17 cellular contexts compared by ENCODE assay signal in the genomic region with DNA sequence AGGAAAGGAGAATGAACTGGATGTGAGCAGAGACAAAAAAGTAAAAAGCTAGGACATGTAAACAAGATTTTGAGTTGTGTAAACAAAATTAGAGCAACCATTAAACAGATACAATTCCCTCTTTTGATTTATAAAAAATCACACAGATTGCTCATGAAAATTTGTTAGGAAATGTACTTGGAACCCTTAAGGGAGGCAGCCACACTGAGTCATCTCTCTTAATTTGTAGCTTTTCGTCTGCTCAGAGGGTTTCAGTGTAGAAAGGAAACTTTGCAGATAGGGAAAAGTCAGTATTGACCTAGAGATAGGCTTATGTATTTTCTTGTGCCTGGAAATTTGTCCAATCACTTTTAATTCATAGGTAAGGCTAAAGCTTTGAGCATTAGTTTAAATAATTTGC. TPM values are rescaled to one million over a fixed set of nuclear protein-coding genes. Genes with fewer than 3 reads are reported as not detected.
DNase-seq lines count a peak whose midpoint lies in the region; ATAC-seq and TF ChIP-seq lines count a peak whose summit lies in the region.
"Had no signal": no experiment of that assay in that cellular context is flagged by ENCODE, and none has a peak within 500 bp of the region (broad histone marks: within the 10 kb centered on the region; RNA-seq: fewer than 3 reads in every experiment).

No MANE protein-coding gene starts in this region.

- H3K27me3 ChIP-seq in brain microvascular endothelial cell (replicated peaks) = no peaks in the 10 kb centered on the region
- H3K27me3 ChIP-seq in Karpas-422 (ENCODE audit: low read length) = peaks cover 2% of the 10 kb centered on the region; the same call in 1 of the 2 replicates
- H3K27me3 ChIP-seq: ascending aorta, tibial nerve had no signal

- H3K4me3 ChIP-seq in brain microvascular endothelial cell (ENCODE audit: low read depth, low read length) (no peak overlapping the region), foreskin fibroblast (ENCODE audit: low read depth in 1 of 2, low read length in 2 of 2) (no peak overlapping the region), Karpas-422 (ENCODE audit: low read length) (no peak overlapping the region)
- H3K4me3 ChIP-seq: ascending aorta, skin epidermis, tibial nerve had no signal

- no peaks in the 10 kb centered on the region for H3K79me2 ChIP-seq in Karpas-422 (ENCODE audit: low read length)

- in situ Hi-C loops in brain microvascular endothelial cell (cut with HindIII; ENCODE audit: low pct_ligation_motif_present, low sequenced_read_pairs) = no loop called here

- H3K36me3 ChIP-seq in brain microvascular endothelial cell (replicated peaks) (no peaks in the 10 kb centered on the region), Karpas-422 (ENCODE audit: insufficient read depth, low read length) (no peaks in the 10 kb centered on the region)
- H3K36me3 ChIP-seq: ascending aorta, tibial nerve had no signal

- no peak overlapping the region for H2AFZ ChIP-seq in Karpas-422 (ENCODE audit: low read length)

- H3K9me3 ChIP-seq in Karpas-422 (ENCODE audit: low read length) = no peaks in the 10 kb centered on the region

- H3K4me2 ChIP-seq in Karpas-422 (ENCODE audit: low read depth, low read length, poor library complexity, severe bottlenecking) = no peak overlapping the region
- H3K4me2 ChIP-seq: KMS-11 had no signal

- no peaks in the 10 kb centered on the region for H3K9me2 ChIP-seq in Karpas-422 (replicated peaks; ENCODE audit: insufficient read depth, low read length)

- ATAC-seq in GM18502 (IDR thresholded peaks at IDR 0.05; ENCODE audit: poor library complexity, unreplicated experiment) (no peak), HG03460 (IDR thresholded peaks at IDR 0.05; ENCODE audit: unreplicated experiment) (no peak), HG02759 (IDR thresholded peaks at IDR 0.05; ENCODE audit: unreplicated experiment) (no peak)

- no peaks in the 10 kb centered on the region for H3K4me1 ChIP-seq in Karpas-422 (ENCODE audit: low read length)
- H3K4me1 ChIP-seq: ascending aorta, tibial nerve had no signal

- H3K9ac ChIP-seq in Karpas-422 (ENCODE audit: low read length) = no peak overlapping the region
- H3K9ac ChIP-seq: KMS-11 had no signal

- H4K20me1 ChIP-seq in Karpas-422 (ENCODE audit: insufficient read depth, low read depth, low read length) = no peaks in the 10 kb centered on the region

- no peak for TF ChIP-seq CTCF in brain microvascular endothelial cell (IDR thresholded peaks at IDR 0.05; ENCODE audit: low read depth, low read length, missing control alignments)
- no peak for TF ChIP-seq CTCF in foreskin fibroblast (IDR thresholded peaks at IDR 0.05; ENCODE audit: low read depth, low read length)

- DNase-seq in HT1080 (ENCODE audit: low read depth) (peak; percentile 37), brain microvascular endothelial cell (no peak), foreskin fibroblast (peak; percentile 48 to 75), Karpas-422 (no peak)
- DNase-seq: activated CD8-positive, alpha-beta memory T cell treated with anti-CD3 and anti-CD28 coated beads, Interleukin-2, amount 50 U/mL, for 4 hours; activated gamma-delta T cell treated with Interleukin-2 at 50 U/mL for 16 hours; CD4-positive, CD25-positive, alpha-beta regulatory T cell; DMS79; SHP77 treated with DMSO at 0.1 percent for 48 hours; T-helper 9 cell had no signal

- H3K27ac ChIP-seq in brain microvascular endothelial cell = peak overlapping the region; percentile 2
- no peak overlapping the region for H3K27ac ChIP-seq in Karpas-422 (ENCODE audit: low read length)
- H3K27ac ChIP-seq: KMS-11, tibial nerve had no signal

RNA-seq across cellular contexts. Expression of a gene that starts 49.6 kb away (rescaled TPM):
- total RNA-seq in HT1080 (2014; rRNA removed; shearing (Covaris generic)) = 0.24 TPM in 1 of 2 replicates, not detected in the other
- not detected in 2 replicates for polyA plus RNA-seq in HT1080 (2015; cell fraction: cytosol; rRNA removed)
- polyA plus RNA-seq in HT1080 (2015; cell fraction: nucleus; rRNA removed) = 0.53 and 0.80 TPM in 2 replicates
- total RNA-seq in Karpas-422 (2014; rRNA removed; shearing (Covaris generic); ENCODE audit: low replicate concordance) = 1.3 TPM in 1 of 2 replicates, not detected in the other

Comparison
In these comparisons a context has a peak if more than half of its experiments do, and no peak if none do; other contexts are left out.
1. DNase-seq: peak in HT1080 (single experiment) and foreskin fibroblast (2 of 2); none in brain microvascular endothelial cell (single experiment) and Karpas-422 (single experiment).